6 cellular contexts compared by ENCODE assay signal in the genomic region with DNA sequence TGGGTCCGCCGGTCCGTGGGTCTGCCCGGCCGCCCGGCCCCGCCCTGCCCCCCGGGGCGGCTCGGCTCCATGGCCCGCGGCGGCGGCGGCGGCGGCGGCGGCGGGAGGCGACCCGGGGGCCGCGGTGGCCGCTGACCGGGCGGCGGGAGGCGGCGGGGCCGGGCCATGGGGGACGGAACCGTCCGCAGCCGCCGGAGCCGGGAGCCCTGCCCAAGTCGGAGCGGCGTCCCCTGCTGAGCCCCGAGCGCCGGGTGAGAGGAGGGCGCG. TPM values are rescaled to one million over a fixed set of nuclear protein-coding genes. Genes with fewer than 3 reads are reported as not detected.
DNase-seq lines count a peak whose midpoint lies in the region; ATAC-seq and TF ChIP-seq lines count a peak whose summit lies in the region.

No MANE protein-coding gene starts in this region.

- ATAC-seq in SK-N-SH treated with all-trans-retinoic acid at 6 μM for 48 hours, result no peak

- no peaks in the 10 kb centered on the region for H3K9me2 ChIP-seq in SK-N-SH

- TF ChIP-seq RAD21 in SK-N-SH (IDR thresholded peaks at IDR 0.05; ENCODE audit: low read length), result no peak

- no peak for TF ChIP-seq POLR2A in uterus (IDR thresholded peaks at IDR 0.05)

- WGBS in SK-N-SH (ENCODE audit: low lambda C conversion rate), result 0% methylated on average over 4 of the region's 45 CpGs

- H3K27ac ChIP-seq in SK-N-SH (ENCODE audit: low read depth in 2 of 2, low read length in 1 of 2), result peak overlapping the region; percentile 37 to 74; a peak in 3 of 4 replicates
- peak overlapping the region; percentile 52 to 70 for H3K27ac ChIP-seq in uterus

- H3K36me3 ChIP-seq in SK-N-SH (replicated peaks in 1 of 2; ENCODE audit: control insufficient read depth in 1 of 2, insufficient read depth in 2 of 2, low read length in 1 of 2) (peaks cover 16 to 26% of the 10 kb centered on the region in 2 experiments), iPS-15b (ENCODE audit: control insufficient read depth, insufficient read depth, low read length) (peaks cover 26% of the 10 kb centered on the region), uterus (no peaks in the 10 kb centered on the region)

- no peak for DNase-seq in SK-N-SH
- DNase-seq in uterus, result no peak
- DNase-seq in head of caudate nucleus, result no peak
- no peak for DNase-seq in DMS79 (lab: John Stamatoyannopoulos, UW)

- H4K20me1 ChIP-seq in SK-N-SH (ENCODE audit: insufficient read depth), result peaks cover 20% of the 10 kb centered on the region

- CTCF ChIA-PET in SK-N-SH (lab: Yijun Ruan, JAX), result interaction anchor here (1.6 kb wide), 1 partner anchor 11 kb away, joined by 10 read pairs; no protein-coding TSS in a partner anchor

- no peak overlapping the region for H2AFZ ChIP-seq in SK-N-SH (ENCODE audit: low read depth)

- peak overlapping the region; percentile 81; the same call in 1 of the 2 replicates for H3K9ac ChIP-seq in SK-N-SH
- no peak overlapping the region for H3K9ac ChIP-seq in iPS-15b (ENCODE audit: low read depth, low read length)

- H3K4me2 ChIP-seq in SK-N-SH, result peak overlapping the region; percentile 94; the same call in 1 of the 2 replicates

- peaks cover 75% of the 10 kb centered on the region for H3K79me2 ChIP-seq in SK-N-SH (ENCODE audit: insufficient read depth)

- peaks cover 4% of the 10 kb centered on the region for H3F3A ChIP-seq in SK-N-SH (replicated peaks; ENCODE audit: insufficient read depth)

- H3K4me3 ChIP-seq in SK-N-SH (ENCODE audit: low read depth in 2 of 2, low read length in 1 of 2), result peak overlapping the region; percentile 59 to 71
- peak overlapping the region; percentile 55 for H3K4me3 ChIP-seq in iPS-15b (ENCODE audit: low read depth, low read length)
- H3K4me3 ChIP-seq in uterus, result peak overlapping the region; percentile 42 to 87

- peaks cover 6 to 44% of the 10 kb centered on the region in 2 experiments; a peak in 1 of 4 replicates for H3K4me1 ChIP-seq in SK-N-SH (ENCODE audit: control insufficient read depth in 1 of 2, insufficient read depth in 2 of 2, low read depth in 1 of 2, low read length in 1 of 2)
- H3K4me1 ChIP-seq in iPS-15b (ENCODE audit: control insufficient read depth, insufficient read depth, low read length), result peaks cover 8% of the 10 kb centered on the region
- H3K4me1 ChIP-seq in uterus, result peaks cover 4 to 8% of the 10 kb centered on the region in 2 donors

- TF ChIP-seq CTCF in SK-N-SH (IDR thresholded peaks at IDR 0.05) (no peak), uterus (IDR thresholded peaks at IDR 0.05) (no peak)

- intact Hi-C loops in uterus (cut with DNase I; ENCODE audit: low total_unique reads), result no loop called here
- intact Hi-C loops in head of caudate nucleus (cut with DNase I), result no loop called here

- H3K27me3 ChIP-seq in SK-N-SH (ENCODE audit: insufficient read depth) (no peaks in the 10 kb centered on the region), iPS-15b (ENCODE audit: control insufficient read depth, insufficient read depth, low read length) (no peaks in the 10 kb centered on the region), uterus (no peaks in the 10 kb centered on the region)

- POLR2A ChIA-PET in SK-N-SH (lab: Yijun Ruan, JAX), result no interaction called here

- no peaks in the 10 kb centered on the region for H3K9me3 ChIP-seq in SK-N-SH
- no peaks in the 10 kb centered on the region for H3K9me3 ChIP-seq in iPS-15b (ENCODE audit: control insufficient read depth, insufficient read depth, low read length)
- no peaks in the 10 kb centered on the region for H3K9me3 ChIP-seq in uterus

- TF ChIP-seq EP300 in SK-N-SH (IDR thresholded peaks at IDR 0.05; ENCODE audit: borderline replicate concordance in 1 of 2, low read depth in 1 of 2, low read length in 1 of 2), result no peak

TF ChIP-seq in SK-N-SH, 30 proteins besides CTCF, POLR2A, EP300 and RAD21:
- TF ChIP-seq RXRA (IDR thresholded peaks at IDR 0.05; ENCODE audit: borderline replicate concordance, low read depth) (no peak), GABPA (IDR thresholded peaks at IDR 0.05; ENCODE audit: low read depth) (no peak)

TF ChIP-seq in SK-N-SH treated with all-trans-retinoic acid at 6 μM for 48 hours, 23 proteins besides CTCF, POLR2A, EP300 and RAD21:
- TF ChIP-seq ZNF70 (CRISPR knock-in tag; IDR thresholded peaks at IDR 0.05) (no peak), SNAI2 (CRISPR knock-in tag; IDR thresholded peaks at IDR 0.05) (no peak), GLIS3 (CRISPR knock-in tag; IDR thresholded peaks at IDR 0.05) (no peak), CSDC2 (CRISPR knock-in tag; IDR thresholded peaks at IDR 0.05) (no peak), CREB5 (CRISPR knock-in tag; IDR thresholded peaks at IDR 0.05; ENCODE audit: low read depth) (no peak)
- TF ChIP-seq, protein P1, sequence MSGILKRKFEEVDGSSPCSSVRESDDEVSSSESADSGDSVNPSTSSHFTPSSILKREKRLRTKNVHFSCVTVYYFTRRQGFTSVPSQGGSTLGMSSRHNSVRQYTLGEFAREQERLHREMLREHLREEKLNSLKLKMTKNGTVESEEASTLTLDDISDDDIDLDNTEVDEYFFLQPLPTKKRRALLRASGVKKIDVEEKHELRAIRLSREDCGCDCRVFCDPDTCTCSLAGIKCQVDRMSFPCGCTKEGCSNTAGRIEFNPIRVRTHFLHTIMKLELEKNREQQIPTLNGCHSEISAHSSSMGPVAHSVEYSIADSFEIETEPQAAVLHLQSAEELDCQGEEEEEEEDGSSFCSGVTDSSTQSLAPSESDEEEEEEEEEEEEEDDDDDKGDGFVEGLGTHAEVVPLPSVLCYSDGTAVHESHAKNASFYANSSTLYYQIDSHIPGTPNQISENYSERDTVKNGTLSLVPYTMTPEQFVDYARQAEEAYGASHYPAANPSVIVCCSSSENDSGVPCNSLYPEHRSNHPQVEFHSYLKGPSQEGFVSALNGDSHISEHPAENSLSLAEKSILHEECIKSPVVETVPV (CRISPR knock-in tag; IDR thresholded peaks at IDR 0.05), result no peak
TF ChIP-seq in SK-N-SH treated with all-trans-retinoic acid at 6 μM for 48 hours: peak in this region for 0.

RNA-seq across cellular contexts. Expression of gene B4GALT2, which starts 0.2 kb away (rescaled TPM):
- polyA plus RNA-seq in SK-N-SH (2012; rRNA removed), result 43.0 and 48.0 TPM in 2 replicates
- 26.0 and 40.2 TPM in 2 replicates for polyA plus RNA-seq in SK-N-SH (2012; cell fraction: cytosol; rRNA removed)
- polyA plus RNA-seq in SK-N-SH (2012; cell fraction: nucleus; rRNA removed), result 34.8 and 35.0 TPM in 2 replicates
- 10 to 100 TPM in 2 of 4 donors, 1 to 10 TPM in 2; 2.3 to 45.8 (median 18.5) TPM for total RNA-seq in uterus

RNA-seq across cellular contexts. Expression of gene ATP6V0B, which starts 4.4 kb away (rescaled TPM):
- 180 and 191 TPM in 2 replicates for polyA plus RNA-seq in SK-N-SH (2012; rRNA removed)
- polyA plus RNA-seq in SK-N-SH (2012; cell fraction: cytosol; rRNA removed), result 127 and 163 TPM in 2 replicates
- 162 and 174 TPM in 2 replicates for polyA plus RNA-seq in SK-N-SH (2012; cell fraction: nucleus; rRNA removed)
- 100 to 1,000 TPM in 1 of 4 donors, 10 to 100 TPM in 3; 49.6 to 183 (median 65.4) TPM for total RNA-seq in uterus

RNA-seq across cellular contexts. Expression of gene DPH2, which starts 9.4 kb away (rescaled TPM):
- polyA plus RNA-seq in SK-N-SH (2012; rRNA removed), result 76.9 and 97.5 TPM in 2 replicates
- 32.3 and 45.3 TPM in 2 replicates for polyA plus RNA-seq in SK-N-SH (2012; cell fraction: cytosol; rRNA removed)
- polyA plus RNA-seq in SK-N-SH (2012; cell fraction: nucleus; rRNA removed), result 364 and 385 TPM in 2 replicates
- total RNA-seq in uterus, result 10 to 100 TPM in 2 of 4 donors, 1 to 10 TPM in 2; 5.1 to 18.5 (median 12.3) TPM

RNA-seq across cellular contexts. Expression of gene CCDC24, which starts 12.2 kb away (rescaled TPM):
- 7.5 and 11.8 TPM in 2 replicates for polyA plus RNA-seq in SK-N-SH (2012; rRNA removed)
- polyA plus RNA-seq in SK-N-SH (2012; cell fraction: cytosol; rRNA removed), result 2.8 and 4.8 TPM in 2 replicates
- polyA plus RNA-seq in SK-N-SH (2012; cell fraction: nucleus; rRNA removed), result 34.1 and 39.2 TPM in 2 replicates
- 10 to 100 TPM in 1 of 4 donors, 1 to 10 TPM in 2, not detected in 1; 3.1 to 10.6 (median 7.0) TPM for total RNA-seq in uterus

RNA-seq across cellular contexts. Expression of gene IPO13, which starts 32.4 kb away (rescaled TPM):
- polyA plus RNA-seq in SK-N-SH (2012; rRNA removed), result 15.5 and 16.7 TPM in 2 replicates
- polyA plus RNA-seq in SK-N-SH (2012; cell fraction: cytosol; rRNA removed), result 6.2 and 9.5 TPM in 2 replicates
- polyA plus RNA-seq in SK-N-SH (2012; cell fraction: nucleus; rRNA removed), result 52.6 and 55.7 TPM in 2 replicates
- total RNA-seq in uterus, result 10 to 100 TPM in 3 of 4 donors, 1 to 10 TPM in 1; 6.9 to 26.7 (median 18.0) TPM
